In the genomic region with DNA sequence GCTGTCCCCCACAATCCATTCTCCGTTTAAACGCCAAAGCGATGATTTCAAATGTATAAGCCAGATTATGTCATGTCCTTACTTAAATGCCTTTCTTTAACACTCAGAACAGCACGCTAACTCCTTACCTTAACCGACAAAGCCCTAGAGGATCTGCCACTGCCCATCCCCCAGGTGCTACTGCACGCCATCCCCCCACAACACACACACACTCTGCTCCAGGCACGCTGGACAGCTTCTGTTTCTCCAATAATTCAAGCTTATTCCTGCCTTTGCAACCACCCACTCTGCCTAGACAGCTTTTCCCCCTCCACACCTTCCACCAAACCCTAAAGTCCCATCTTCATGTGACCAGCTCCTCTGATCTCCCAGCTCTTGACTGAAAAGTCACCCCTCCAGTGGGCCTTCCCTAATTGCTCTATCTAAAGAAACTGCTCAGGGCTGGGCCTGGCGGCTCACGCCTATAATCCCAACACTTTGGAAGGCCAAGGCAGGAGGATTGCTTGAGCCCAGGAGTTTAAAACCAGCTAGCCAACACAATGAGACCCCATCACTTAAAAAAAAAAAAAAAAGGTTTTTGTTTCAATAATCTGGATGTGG, we compare ENCODE assay signal across 25 cellular contexts.
"Had no signal": no experiment of that assay in that cellular context is flagged by ENCODE, and none has a peak within 500 bp of the region (broad histone marks: within the 10 kb centered on the region; RNA-seq: fewer than 3 reads in every experiment).

No MANE protein-coding gene starts in this region.

- ATAC-seq: effector memory CD8-positive, alpha-beta T cell; gastrocnemius medialis; heart left ventricle; left cardiac atrium; left lung; naive thymus-derived CD8-positive, alpha-beta T cell; psoas muscle; right cardiac atrium; stimulated activated memory B cell treated with anti-CD40 and anti-IgM and Interleukin-4, amounts not matched to agents 10 μg/mL and 1 μg/mL and 100 μg/mL, for 72 hours; stimulated activated naive CD8-positive, alpha-beta T cell treated with anti-CD3 and anti-CD28 coated beads, Interleukin-15, Interleukin-2, amounts not matched to agents 100 U/mL and 50 U/mL, for 24 hours had no signal

- H2AFZ ChIP-seq: hepatocyte had no signal

- H3K4me1 ChIP-seq: gastrocnemius medialis, heart left ventricle, left lung, psoas muscle, testis, tibial artery, uterus had no signal

- H3K9me3 ChIP-seq: gastrocnemius medialis, left lung, psoas muscle, spleen, testis, tibial artery, uterus had no signal

- DNase-seq: dermis blood vessel endothelial cell; effector memory CD8-positive, alpha-beta T cell; foreskin fibroblast; gastrocnemius medialis; heart left ventricle; left cardiac atrium; left lung; mesenchymal stem cell; naive thymus-derived CD8-positive, alpha-beta T cell; nephron progenitor cell; occipital lobe; ovary; psoas muscle; right cardiac atrium; spleen; stimulated activated CD4-positive, alpha-beta T cell treated with anti-CD3 and anti-CD28 coated beads, Interleukin-4, amount 100 ng/mL, for 4 hours; stimulated activated naive CD8-positive, alpha-beta T cell treated with anti-CD3 and anti-CD28 coated beads, Interleukin-15, Interleukin-2, amounts not matched to agents 100 U/mL and 50 U/mL, for 24 hours; substantia nigra; testis; uterus had no signal

- H3K27me3 ChIP-seq: hepatocyte, ovary, testis, uterus had no signal

- H3K79me2 ChIP-seq: hepatocyte had no signal

- H3K36me3 ChIP-seq: gastrocnemius medialis, heart left ventricle, left lung, ovary, spleen, tibial artery, uterus had no signal

- H3K4me2 ChIP-seq: hepatocyte had no signal

- H3K27ac ChIP-seq: coronary artery, gastrocnemius medialis, heart left ventricle, hepatocyte, left lung, ovary, psoas muscle, skin epidermis, spleen, testis, tibial artery, uterus had no signal

- H3K4me3 ChIP-seq: coronary artery, gastrocnemius medialis, heart left ventricle, hepatocyte, left lung, ovary, psoas muscle, skin epidermis, spleen, testis, tibial artery, uterus had no signal
